ENCODE assay signal across 11 cellular contexts in the genomic region with DNA sequence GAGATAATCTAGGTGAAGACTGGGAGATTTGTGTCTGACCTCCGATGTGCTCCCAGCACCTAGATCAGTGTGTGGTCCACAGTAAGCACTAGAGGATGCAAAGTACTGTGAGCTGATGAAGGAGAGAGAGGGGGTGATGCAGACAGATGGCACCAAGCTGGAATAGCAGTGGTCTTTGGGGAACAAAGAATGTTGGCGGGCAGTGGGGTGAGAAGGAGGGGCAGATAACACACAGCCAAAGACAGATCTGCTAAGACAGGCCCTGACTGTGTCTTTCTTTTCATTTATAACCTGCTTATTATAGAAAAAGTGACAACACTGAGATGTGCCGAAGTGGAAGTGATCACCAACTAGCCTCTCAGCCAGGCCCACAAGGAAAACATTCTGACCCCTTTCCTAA. TPM values are rescaled to one million over a fixed set of nuclear protein-coding genes. Genes with fewer than 3 reads are reported as not detected.
DNase-seq lines count a peak whose midpoint lies in the region; ATAC-seq and TF ChIP-seq lines count a peak whose summit lies in the region.
"Had no signal": no experiment of that assay in that cellular context is flagged by ENCODE, and none has a peak within 500 bp of the region (broad histone marks: within the 10 kb centered on the region; RNA-seq: fewer than 3 reads in every experiment).

No MANE protein-coding gene starts in this region.

- no peaks in the 10 kb centered on the region for H3K9me3 ChIP-seq in heart left ventricle
- no peaks in the 10 kb centered on the region for H3K9me3 ChIP-seq in esophagus squamous epithelium
- no peaks in the 10 kb centered on the region for H3K9me3 ChIP-seq in prostate gland
- H3K9me3 ChIP-seq in uterus, result no peaks in the 10 kb centered on the region

- H3K4me3 ChIP-seq in heart left ventricle (no peak overlapping the region), esophagus squamous epithelium (no peak overlapping the region), prostate gland (no peak overlapping the region), uterus (no peak overlapping the region)

- ATAC-seq in heart left ventricle, result no peak
- ATAC-seq in Right ventricle myocardium inferior, result no peak
- ATAC-seq in GM21825 (IDR thresholded peaks at IDR 0.05; ENCODE audit: unreplicated experiment), result no peak
- ATAC-seq: activated CD8-positive, alpha-beta T cell treated with anti-CD3 and anti-CD28 coated beads, Interleukin-2, amount 10 ng/mL, durations not matched to agents 7 days and 5 days had no signal

- H3K27ac ChIP-seq in heart left ventricle (peak overlapping the region; percentile 83 to 99 (median 94)), esophagus squamous epithelium (peak overlapping the region; percentile 76 to 94 (median 92)), prostate gland (peak overlapping the region; percentile 79 to 80), uterus (peak overlapping the region; percentile 89 to 94)

- DNase-seq in heart left ventricle (no peak), Right ventricle myocardium inferior (ENCODE audit: missing footprints) (no peak), esophagus squamous epithelium (lab: John Stamatoyannopoulos, UW) (no peak), prostate gland (ENCODE audit: low spot score) (no peak), uterus (no peak), ACHN (no peak), mucosa of gallbladder (ENCODE audit: low spot score) (no peak)
- DNase-seq: activated CD8-positive, alpha-beta T cell treated with anti-CD3 and anti-CD28 coated beads, Interleukin-2, amount 10 ng/mL, durations not matched to agents 7 days and 5 days; activated gamma-delta T cell; NCI-H2227 treated with DMSO at 0.1 percent for 48 hours had no signal

- no peaks in the 10 kb centered on the region for H3K27me3 ChIP-seq in heart left ventricle
- no peaks in the 10 kb centered on the region for H3K27me3 ChIP-seq in esophagus squamous epithelium
- H3K27me3 ChIP-seq in prostate gland (replicated peaks; ENCODE audit: insufficient read depth), result no peaks in the 10 kb centered on the region
- H3K27me3 ChIP-seq in uterus, result no peaks in the 10 kb centered on the region

- H3K36me3 ChIP-seq in heart left ventricle, result no peaks in the 10 kb centered on the region
- H3K36me3 ChIP-seq in esophagus squamous epithelium, result no peaks in the 10 kb centered on the region
- H3K36me3 ChIP-seq in prostate gland, result no peaks in the 10 kb centered on the region
- no peaks in the 10 kb centered on the region for H3K36me3 ChIP-seq in uterus

- TF ChIP-seq POLR2A in heart left ventricle (IDR thresholded peaks at IDR 0.05) (no peak), esophagus squamous epithelium (IDR thresholded peaks at IDR 0.05) (no peak), prostate gland (IDR thresholded peaks at IDR 0.05) (no peak), uterus (IDR thresholded peaks at IDR 0.05) (no peak)

- in situ Hi-C loops in ACHN (cut with HindIII; ENCODE audit: low pct_ligation_motif_present, low pct_unique_long_range_greater_than_20kb, low sequenced_read_pairs), result no loop called here

- H3K4me1 ChIP-seq in heart left ventricle, result peaks cover 39 to 97% (median 82%) of the 10 kb centered on the region in 12 donors
- peaks cover 48 to 83% (median 69%) of the 10 kb centered on the region in 3 donors for H3K4me1 ChIP-seq in esophagus squamous epithelium
- H3K4me1 ChIP-seq in prostate gland (replicated peaks), result peaks cover 44% of the 10 kb centered on the region
- peaks cover 32 to 43% of the 10 kb centered on the region in 2 donors for H3K4me1 ChIP-seq in uterus

- no peak for TF ChIP-seq CTCF in heart left ventricle (IDR thresholded peaks at IDR 0.05)
- no peak for TF ChIP-seq CTCF in esophagus squamous epithelium (IDR thresholded peaks at IDR 0.05)
- TF ChIP-seq CTCF in prostate gland (IDR thresholded peaks at IDR 0.05), result no peak
- TF ChIP-seq CTCF in uterus (IDR thresholded peaks at IDR 0.05), result no peak

- intact Hi-C loops in heart left ventricle (cut with DNase I) (loop anchor here in 3 of 10 donors (2.0 to 5.0 kb wide), 3 partner anchors 37 to 101 kb away; partner anchors contain the start of genes DUSP1 (in 2 of the 3) and ERGIC1 (in 1 of the 3)), Right ventricle myocardium inferior (cut with DNase I) (no loop called here), esophagus squamous epithelium (cut with DNase I) (no loop called here), prostate gland (cut with DNase I) (no loop called here), uterus (cut with DNase I; ENCODE audit: low total_unique reads) (no loop called here)

- WGBS in heart left ventricle, 4 donors, result 42 to 57% (median 51%) methylated on average over 3 of the region's 3 CpGs
- WGBS in esophagus squamous epithelium, 2 donors, result 53 to 65% methylated on average over 2 to 3 of the region's 3 CpGs
- WGBS in prostate gland, result 50% methylated on average over 3 of the region's 3 CpGs

RNA-seq across cellular contexts. Expression of gene ERGIC1, which starts 37.5 kb away (rescaled TPM):
- total RNA-seq in heart left ventricle (100 to 1,000 TPM in 1 of 9 donors, 10 to 100 TPM in 8; 67.0 to 109 (median 84.9) TPM), Right ventricle myocardium inferior (74.8 TPM), esophagus squamous epithelium (10 to 100 TPM; 50.9 to 83.0 (median 65.5) TPM), prostate gland (100 to 1,000 TPM; 228 to 380 TPM), uterus (100 to 1,000 TPM in 1 of 4 donors, 10 to 100 TPM in 3; 34.8 to 130 (median 67.7) TPM), mucosa of gallbladder (118 TPM)
- polyA plus RNA-seq in heart left ventricle, result 100 to 1,000 TPM in 1 of 2 donors, 10 to 100 TPM in 1; 66.6 to 115 TPM
